In the genomic region with DNA sequence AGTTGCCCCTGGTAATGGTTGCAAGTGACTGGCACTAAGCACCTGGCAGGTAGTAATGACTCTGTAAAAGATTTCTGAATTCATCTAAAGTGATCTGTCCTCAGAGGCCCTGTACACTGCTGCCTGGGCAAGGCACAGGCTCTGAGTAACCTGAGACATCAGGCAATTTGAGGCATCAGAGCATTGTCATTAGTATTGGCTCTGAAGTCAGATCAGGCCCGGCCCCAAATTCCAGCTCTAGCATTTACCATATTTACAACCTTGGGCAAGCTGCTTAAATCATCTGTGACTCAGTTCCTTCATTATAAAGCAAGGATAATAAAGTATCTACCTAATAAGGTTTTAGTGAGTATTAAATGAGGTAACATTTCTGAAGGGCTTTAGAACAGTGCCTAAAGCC, we compare ENCODE assay signal across 18 cellular contexts. TPM values are rescaled to one million over a fixed set of nuclear protein-coding genes. Genes with fewer than 3 reads are reported as not detected.
DNase-seq lines count a peak whose midpoint lies in the region; ATAC-seq, FAIRE-seq and TF ChIP-seq lines count a peak whose summit lies in the region.
"Had no signal": no experiment of that assay in that cellular context is flagged by ENCODE, and none has a peak within 500 bp of the region (broad histone marks: within the 10 kb centered on the region; RNA-seq: fewer than 3 reads in every experiment).

No MANE protein-coding gene starts in this region.

- H4K8ac ChIP-seq in H1 (ENCODE audit: extremely low read depth, insufficient read depth, low read length) = no peak overlapping the region

- H3K79me1 ChIP-seq in H1 (ENCODE audit: low read depth, low read length) = no peaks in the 10 kb centered on the region

- H3K36me3 ChIP-seq in H1 (ENCODE audit: control insufficient read depth in 2 of 4, insufficient read depth in 4 of 4, low read length in 3 of 4) (no peaks in the 10 kb centered on the region), parathyroid adenoma (ENCODE audit: control insufficient read depth, insufficient read depth, low read length) (no peaks in the 10 kb centered on the region)
- H3K36me3 ChIP-seq: esophagus squamous epithelium had no signal

- H2BK12ac ChIP-seq in H1 (ENCODE audit: low read depth, low read length) = no peak overlapping the region

- TF ChIP-seq CTCF in HFFc6 (IDR thresholded peaks at IDR 0.05) (no peak), H1 (IDR thresholded peaks at IDR 0.05; ENCODE audit: control extremely low read depth in 1 of 3, insufficient read depth in 1 of 3, low read depth in 1 of 3, low read length in 3 of 3) (no peak), parathyroid adenoma (IDR thresholded peaks at IDR 0.05) (no peak)

- H3K23me2 ChIP-seq in H1 (ENCODE audit: low read depth, low read length) = no peaks in the 10 kb centered on the region; the same call in 1 of the 2 replicates

- H4K20me1 ChIP-seq in H1 (replicated peaks in 1 of 2; ENCODE audit: control insufficient read depth in 1 of 2, insufficient read depth in 2 of 2, low read length in 2 of 2) = no peaks in the 10 kb centered on the region

- H4K5ac ChIP-seq in H1 (ENCODE audit: insufficient read length, low read depth, low read length) = no peak overlapping the region

- H2BK5ac ChIP-seq in H1 (ENCODE audit: low read depth, low read length) = no peak overlapping the region

- H4K91ac ChIP-seq in H1 (replicated peaks; ENCODE audit: insufficient read length, low read length) = no peak overlapping the region

- H3K4me1 Mint-ChIP-seq in HFFc6 (ENCODE audit: low read depth) = peaks cover 97% of the 10 kb centered on the region
- H3K4me1 Mint-ChIP-seq: memory B cell had no signal

- peak overlapping the region; percentile 74 for H3K27ac Mint-ChIP-seq in HFFc6
- H3K27ac Mint-ChIP-seq: activated naive CD8-positive, alpha-beta T cell treated with anti-CD3 and anti-CD28 coated beads, Interleukin-2, amount 10 ng/mL, durations not matched to agents 7 days and 5 days; CD4-positive, alpha-beta T cell; memory B cell had no signal

- FAIRE-seq in H1 (lab: Jason Lieb, UNC) = no peak
- FAIRE-seq: K562 had no signal

- H3K4me3 ChIP-seq in H1 (ENCODE audit: extremely low read depth in 1 of 4, insufficient read depth in 2 of 4, low read depth in 3 of 4, low read length in 4 of 4) (no peak overlapping the region), parathyroid adenoma (ENCODE audit: low read depth, low read length) (no peak overlapping the region)
- H3K4me3 ChIP-seq: esophagus squamous epithelium, K562 had no signal

- no peak for TF ChIP-seq RAD21 in H1 (IDR thresholded peaks at IDR 0.05 in 1 of 2, conservative IDR thresholded peaks at IDR 0.05 in 1 of 2; ENCODE audit: low read depth in 2 of 2, low read length in 2 of 2)

- no peak overlapping the region for H3K56ac ChIP-seq in H1 (replicated peaks; ENCODE audit: insufficient read length, low read depth, low read length)

- no peak for TF ChIP-seq EP300 in H1 (IDR thresholded peaks at IDR 0.05; ENCODE audit: borderline replicate concordance in 1 of 2, low read depth in 2 of 2, low read length in 2 of 2)

- no peaks in the 10 kb centered on the region for H3K9me3 Mint-ChIP-seq in HFFc6
- H3K9me3 Mint-ChIP-seq: CD4-positive, alpha-beta T cell had no signal

- H3K14ac ChIP-seq in H1 (ENCODE audit: insufficient read length) = no peak overlapping the region

- H3K4me1 ChIP-seq in H1 (replicated peaks in 1 of 4; ENCODE audit: control insufficient read depth in 3 of 4, insufficient read depth in 4 of 4, low read length in 3 of 4) = peaks cover 0 to 5% (median 3%) of the 10 kb centered on the region in 4 experiments; a peak in 2 of 7 replicates
- H3K4me1 ChIP-seq in parathyroid adenoma = peaks cover 10% of the 10 kb centered on the region

- H3K4me2 ChIP-seq in H1 (ENCODE audit: insufficient read depth in 1 of 2, low read depth in 2 of 2, low read length in 2 of 2) (no peak overlapping the region; a peak in 1 of 4 replicates), parathyroid adenoma (ENCODE audit: low read length) (no peak overlapping the region)

- CTCF ChIA-PET in H1 (lab: Charles Lee; ENCODE audit: partially characterized antibody) = no interaction called here

- peak overlapping the region; percentile 50; the same call in 1 of the 2 replicates for H3K4me3 Mint-ChIP-seq in HFFc6
- H3K4me3 Mint-ChIP-seq: activated naive CD8-positive, alpha-beta T cell treated with anti-CD3 and anti-CD28 coated beads, Interleukin-2, amount 10 ng/mL, durations not matched to agents 7 days and 5 days; CD4-positive, alpha-beta T cell; memory B cell had no signal

- no peaks in the 10 kb centered on the region for H3K27me3 Mint-ChIP-seq in HFFc6 (ENCODE audit: insufficient read depth)
- H3K27me3 Mint-ChIP-seq: CD4-positive, alpha-beta T cell had no signal

- no peak overlapping the region for H3K18ac ChIP-seq in H1 (ENCODE audit: extremely low read depth, low read length)

- DNase-seq in HFFc6 (peak; percentile 73), NCI-H2171 (lab: John Stamatoyannopoulos, UW) (peak; percentile 5), H1 (ENCODE audit: low read depth in 1 of 2, low spot score in 2 of 2) (no peak), NCI-H128 (lab: John Stamatoyannopoulos, UW; ENCODE audit: unreplicated experiment) (no peak), GM19240 (ENCODE audit: insufficient read length, low spot score) (no peak), DMS79 treated with DMSO at 0.1 percent for 48 hours (lab: John Stamatoyannopoulos, UW) (no peak)
- DNase-seq: activated CD4-positive, CD25-positive, alpha-beta regulatory T cell; activated CD8-positive, alpha-beta memory T cell treated with anti-CD3 and anti-CD28 coated beads, Interleukin-2, amount 50 U/mL, for 4 hours; activated naive CD8-positive, alpha-beta T cell treated with anti-CD3 and anti-CD28 coated beads, Interleukin-2, amount 10 ng/mL, durations not matched to agents 7 days and 5 days; CD4-positive, alpha-beta T cell; esophagus squamous epithelium; GF-D8; NCI-H2081; occipital lobe had no signal

- no peak for ATAC-seq in HG03432 (IDR thresholded peaks at IDR 0.05; ENCODE audit: unreplicated experiment)
- ATAC-seq: K562 had no signal

- peaks cover 5% of the 10 kb centered on the region; the same call in 1 of the 2 replicates for H3K36me3 Mint-ChIP-seq in HFFc6 (ENCODE audit: low read depth)
- H3K36me3 Mint-ChIP-seq: activated naive CD8-positive, alpha-beta T cell treated with anti-CD3 and anti-CD28 coated beads, Interleukin-2, amount 10 ng/mL, durations not matched to agents 7 days and 5 days; memory B cell had no signal

- no peak overlapping the region for H3K9ac ChIP-seq in H1 (replicated peaks in 1 of 4; ENCODE audit: extremely low read depth in 1 of 4, low read depth in 3 of 4, low read length in 3 of 4)
- no peak overlapping the region for H3K9ac ChIP-seq in parathyroid adenoma

- H3K23ac ChIP-seq in H1 (ENCODE audit: insufficient read length) = no peak overlapping the region

- no peak overlapping the region for H2AK5ac ChIP-seq in H1 (ENCODE audit: low read depth, low read length)

- H3K27ac ChIP-seq in H1 (ENCODE audit: low read depth, low read length) (no peak overlapping the region), parathyroid adenoma (no peak overlapping the region)
- H3K27ac ChIP-seq: esophagus squamous epithelium had no signal

- H2BK15ac ChIP-seq in H1 (ENCODE audit: low read length) = no peak overlapping the region

- H3K79me2 ChIP-seq in H1 (ENCODE audit: control insufficient read depth in 1 of 2, insufficient read depth in 2 of 2, low read length in 2 of 2) (no peaks in the 10 kb centered on the region), parathyroid adenoma (no peaks in the 10 kb centered on the region)

- H2AFZ ChIP-seq in H1 (ENCODE audit: low read length) (0 out of 2 replicates have a peak overlapping the region, but pooled peaks have one; percentile 30), parathyroid adenoma (peak overlapping the region; percentile 45)

- H3K9me3 ChIP-seq in H1 (ENCODE audit: insufficient read depth in 2 of 2, low read depth in 1 of 2, low read length in 1 of 2) (no peaks in the 10 kb centered on the region), parathyroid adenoma (ENCODE audit: control insufficient read depth, low read length) (no peaks in the 10 kb centered on the region)
- H3K9me3 ChIP-seq: esophagus squamous epithelium had no signal

- 77% methylated on average over 1 of the region's 1 CpG; no CpG with 5 or more reads in 1 of the 2 experiments for WGBS in H1 (ENCODE audit: extremely low coverage in 1 of 2, insufficient coverage in 1 of 2, insufficient read length in 1 of 2, insufficient replicate concordance in 2 of 2, low coverage in 1 of 2, low lambda C conversion rate in 2 of 2, missing lambda C conversion rate in 1 of 2), 2 experiments

- no peaks in the 10 kb centered on the region for H3K27me3 ChIP-seq in H1 (replicated peaks in 1 of 4; ENCODE audit: control insufficient read depth in 3 of 4, extremely low read depth in 1 of 4, insufficient read depth in 3 of 4, low read length in 3 of 4)
- no peaks in the 10 kb centered on the region for H3K27me3 ChIP-seq in parathyroid adenoma (ENCODE audit: control insufficient read depth, insufficient read depth, low read length)
- H3K27me3 ChIP-seq: esophagus squamous epithelium had no signal

- no peak for TF ChIP-seq POLR2A in H1 (IDR thresholded peaks at IDR 0.05; ENCODE audit: control extremely low read depth in 1 of 2, low read depth in 2 of 2, low read length in 2 of 2)

- H3K4ac ChIP-seq in H1 (replicated peaks; ENCODE audit: insufficient read length, low read depth, low read length) = no peak overlapping the region

- no peak overlapping the region for H2BK20ac ChIP-seq in H1 (ENCODE audit: low read length)

- POLR2A ChIA-PET in H1 (lab: Charles Lee; ENCODE audit: partially characterized antibody) = no interaction called here

- no peak overlapping the region for H2BK120ac ChIP-seq in H1 (replicated peaks; ENCODE audit: low read depth, low read length)

TF ChIP-seq in H1, 55 proteins besides CTCF, POLR2A, EP300 and RAD21 (continues in another document):
- TF ChIP-seq CREB1 (IDR thresholded peaks at IDR 0.05) (no peak), KDM5A (IDR thresholded peaks at IDR 0.05; ENCODE audit: low read length) (no peak)

RNA-seq across cellular contexts. Expression of a gene that starts 17.4 kb away (rescaled TPM):
- total RNA-seq in HFFc6 (2021; fragmentation: NEBNext Ultra II Directional; extraction: Animal tissue kit (Norgen Biotek cat#: 25700)) = 10 to 100 TPM; 52.7 to 67.2 (median 62.0) TPM
- 2.9 and 3.1 TPM in 2 replicates for total RNA-seq in H1 (2021; fragmentation: NEBNext Ultra II Directional; extraction: Animal tissue kit (Norgen Biotek cat#: 25700))
- polyA plus RNA-seq in H1 (2011; rRNA removed) = 0.61 and 0.91 TPM in 2 replicates
- polyA plus RNA-seq in H1 (2011; cell fraction: cytosol; rRNA removed) = 0.79 TPM
- 1.1 TPM for polyA plus RNA-seq in H1 (2011; cell fraction: nucleus; rRNA removed)
- polyA plus RNA-seq in H1 (2012, experiment 1 of 2) = 1.3 to 2.1 TPM (median 1.6 TPM) in 4 replicates
- 0.22 TPM for polyA plus RNA-seq in H1 (2012, experiment 2 of 2)
- polyA plus RNA-seq in H1 (2013, experiment 1 of 2) = 2.7 TPM
- 2.4 TPM for polyA plus RNA-seq in H1 (2013, experiment 2 of 2)
- polyA minus RNA-seq in H1 (2011; rRNA and poly(A)+ RNA removed) = 1.1 and 1.7 TPM in 2 replicates
- 1.5 TPM for polyA minus RNA-seq in H1 (2011; cell fraction: cytosol; rRNA and poly(A)+ RNA removed)
- 3.5 TPM for polyA minus RNA-seq in H1 (2011; cell fraction: nucleus; rRNA and poly(A)+ RNA removed)

Comparison
In these comparisons a context has a peak if more than half of its experiments do, and no peak if none do; other contexts are left out.
1. DNase-seq: peak in HFFc6 (single experiment) and NCI-H2171 (single experiment); none in H1 (0 of 2), NCI-H128 (single experiment), GM19240 (single experiment) and DMS79 treated with DMSO at 0.1 percent for 48 hours (single experiment).
2. RNA of a gene that starts 17.4 kb away (total RNA-seq): 52.7 to 67.2 TPM in HFFc6; 2.9 to 3.1 TPM in H1; every median in the first group is over 10 times any median in the second.